1 cellular context compared by ENCODE assay signal in genomic region chr3:195694217-195695071, GRCh38. TPM values are rescaled to one million over a fixed set of nuclear protein-coding genes. Genes with fewer than 3 reads are reported as not detected.
"Had no signal": no experiment of that assay in that cellular context is flagged by ENCODE, and none has a peak within 500 bp of the region (broad histone marks: within the 10 kb centered on the region; RNA-seq: fewer than 3 reads in every experiment).

No MANE protein-coding gene starts in this region.

RNA-seq across cellular contexts. Expression of gene MUC20, which starts 26.3 kb away (rescaled TPM):
- total RNA-seq: glomerular endothelial cell had no signal
